1 cellular context compared by ENCODE assay signal in the genomic region with DNA sequence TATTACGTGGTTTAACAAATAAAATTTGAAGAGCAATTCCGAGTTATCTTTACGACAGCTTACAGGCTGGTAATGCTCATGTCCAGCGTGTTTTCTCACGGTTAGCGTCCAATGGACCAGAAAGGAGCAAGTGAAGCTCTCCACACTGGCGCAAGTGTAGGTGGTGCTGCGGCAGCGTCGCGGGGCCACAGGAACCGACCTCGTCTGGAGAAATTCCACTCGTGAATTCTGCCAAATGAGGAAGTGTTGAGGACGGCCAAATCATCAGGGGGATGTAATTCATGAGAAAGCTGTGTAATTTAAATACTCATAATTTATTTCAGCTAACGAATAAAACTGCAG.
TF ChIP-seq lines count a peak whose summit lies in the region.

No MANE protein-coding gene starts in this region.

TF ChIP-seq in SK-N-SH, 30 proteins besides CTCF, POLR2A, EP300 and RAD21 (continued from another document):
- no peak for TF ChIP-seq TAF1 (IDR thresholded peaks at IDR 0.05; ENCODE audit: borderline replicate concordance, low read depth, low read length)
- TF ChIP-seq FOSL2 (IDR thresholded peaks at IDR 0.05; ENCODE audit: borderline replicate concordance, low read depth): no peak
- TF ChIP-seq MEF2A (IDR thresholded peaks at IDR 0.05; ENCODE audit: borderline replicate concordance, low read depth): no peak
TF ChIP-seq in SK-N-SH: peak in this region for 0.
